In genomic region chr6:169825558-169826225, GRCh38 we compare ENCODE assay signal across 25 cellular contexts.
DNase-seq lines count a peak whose midpoint lies in the region; ATAC-seq and TF ChIP-seq lines count a peak whose summit lies in the region.
"Had no signal": no experiment of that assay in that cellular context is flagged by ENCODE, and none has a peak within 500 bp of the region (broad histone marks: within the 10 kb centered on the region; RNA-seq: fewer than 3 reads in every experiment).

No MANE protein-coding gene starts in this region.

- no peaks in the 10 kb centered on the region for H3K36me3 Mint-ChIP-seq in activated CD4-positive, alpha-beta memory T cell treated with anti-CD3 and anti-CD28 coated beads, Interleukin-2, amount 10 ng/mL, durations not matched to agents 7 days and 5 days (ENCODE audit: low read depth)
- H3K36me3 Mint-ChIP-seq in activated CD4-positive, alpha-beta memory T cell treated with anti-CD3 and anti-CD28 coated beads for 36 hours, result peaks cover 2% of the 10 kb centered on the region
- peaks cover 7% of the 10 kb centered on the region for H3K36me3 Mint-ChIP-seq in natural killer cell
- H3K36me3 Mint-ChIP-seq: CD8-positive, alpha-beta T cell had no signal

- no peak overlapping the region for H3K4me3 ChIP-seq in right atrium auricular region
- H3K4me3 ChIP-seq: GM23248, HAP-1, PC-9 had no signal

- no peaks in the 10 kb centered on the region for H3K27me3 ChIP-seq in right atrium auricular region

- no peaks in the 10 kb centered on the region for H3K4me1 Mint-ChIP-seq in activated CD4-positive, alpha-beta memory T cell treated with anti-CD3 and anti-CD28 coated beads, Interleukin-2, amount 10 ng/mL, durations not matched to agents 7 days and 5 days
- H3K4me1 Mint-ChIP-seq in activated CD4-positive, alpha-beta memory T cell treated with anti-CD3 and anti-CD28 coated beads for 36 hours (ENCODE audit: low read depth), result no peaks in the 10 kb centered on the region
- no peaks in the 10 kb centered on the region for H3K4me1 Mint-ChIP-seq in natural killer cell
- H3K4me1 Mint-ChIP-seq: B cell had no signal

- H3K27ac Mint-ChIP-seq in activated CD4-positive, alpha-beta memory T cell treated with anti-CD3 and anti-CD28 coated beads, Interleukin-2, amount 10 ng/mL, durations not matched to agents 7 days and 5 days, result no peak overlapping the region
- no peak overlapping the region for H3K27ac Mint-ChIP-seq in activated CD4-positive, alpha-beta memory T cell treated with anti-CD3 and anti-CD28 coated beads for 36 hours
- H3K27ac Mint-ChIP-seq in natural killer cell, result no peak overlapping the region
- H3K27ac Mint-ChIP-seq: B cell; CD8-positive, alpha-beta T cell; HFFc6 had no signal

- ATAC-seq in Right ventricle myocardium inferior (no peak), natural killer cell (no peak), HG02852 (IDR thresholded peaks at IDR 0.05; ENCODE audit: unreplicated experiment) (no peak)
- ATAC-seq: CD8-positive, alpha-beta T cell had no signal

- H3K4me3 Mint-ChIP-seq in activated CD4-positive, alpha-beta memory T cell treated with anti-CD3 and anti-CD28 coated beads, Interleukin-2, amount 10 ng/mL, durations not matched to agents 7 days and 5 days, result no peak overlapping the region
- no peak overlapping the region for H3K4me3 Mint-ChIP-seq in activated CD4-positive, alpha-beta memory T cell treated with anti-CD3 and anti-CD28 coated beads for 36 hours
- H3K4me3 Mint-ChIP-seq in natural killer cell, result no peak overlapping the region
- H3K4me3 Mint-ChIP-seq: B cell; CD8-positive, alpha-beta T cell; HFFc6 had no signal

- peaks cover 25% of the 10 kb centered on the region for H3K27me3 Mint-ChIP-seq in activated CD4-positive, alpha-beta memory T cell treated with anti-CD3 and anti-CD28 coated beads, Interleukin-2, amount 10 ng/mL, durations not matched to agents 7 days and 5 days
- H3K27me3 Mint-ChIP-seq in activated CD4-positive, alpha-beta memory T cell treated with anti-CD3 and anti-CD28 coated beads for 36 hours, result peaks cover 41% of the 10 kb centered on the region
- H3K27me3 Mint-ChIP-seq in natural killer cell (ENCODE audit: low read depth in 2 of 2), result peaks cover 54 to 73% of the 10 kb centered on the region in 2 donors

- H3K4me1 ChIP-seq in right atrium auricular region, result no peaks in the 10 kb centered on the region
- H3K4me1 ChIP-seq: HAP-1 had no signal

- no peaks in the 10 kb centered on the region for H3K36me3 ChIP-seq in right atrium auricular region
- H3K36me3 ChIP-seq: HAP-1 had no signal

- DNase-seq in activated CD4-positive, alpha-beta memory T cell treated with anti-CD3 and anti-CD28 coated beads, Interleukin-2, amount 10 ng/mL, durations not matched to agents 7 days and 5 days, result peak; percentile 10
- DNase-seq in activated CD4-positive, alpha-beta memory T cell treated with anti-CD3 and anti-CD28 coated beads for 36 hours, result no peak
- peak; percentile 18 for DNase-seq in right atrium auricular region (ENCODE audit: low spot score)
- DNase-seq in Right ventricle myocardium inferior (ENCODE audit: missing footprints), result no peak
- DNase-seq in posterior vena cava (ENCODE audit: low spot score), result peak; percentile 36
- no peak for DNase-seq in ureter (ENCODE audit: low spot score)
- no peak for DNase-seq in natural killer cell
- DNase-seq: Caco-2; CD8-positive, alpha-beta T cell; GM23248; HFFc6; NCI-H1048; NCI-H1417; NCI-H1694; NCI-H2029 treated with DMSO at 0.1 percent for 48 hours; NCI-H2227 treated with DMSO at 0.1 percent for 48 hours; NCI-H526 treated with DMSO at 0.1 percent for 48 hours; PC-9; SHP77 had no signal

- intact Hi-C loops in activated CD4-positive, alpha-beta memory T cell treated with anti-CD3 and anti-CD28 coated beads for 36 hours (cut with micrococcal nuclease), result no loop called here
- intact Hi-C loops in Right ventricle myocardium inferior (cut with DNase I) (no loop called here), posterior vena cava (cut with DNase I) (no loop called here), natural killer cell (cut with micrococcal nuclease) (no loop called here)

- H3K27ac ChIP-seq in right atrium auricular region, result no peak overlapping the region
- H3K27ac ChIP-seq: 22Rv1, C4-2B, GM23248, HL-60, PC-9 had no signal

- CTCF ChIA-PET in activated CD4-positive, alpha-beta memory T cell treated with anti-CD3 and anti-CD28 coated beads, Interleukin-2, amount 10 ng/mL, durations not matched to agents 7 days and 5 days (lab: Charles Lee), result no interaction called here
- CTCF ChIA-PET in activated CD4-positive, alpha-beta memory T cell treated with anti-CD3 and anti-CD28 coated beads for 36 hours (lab: Charles Lee), result no interaction called here

- TF ChIP-seq CTCF in right atrium auricular region (IDR thresholded peaks at IDR 0.05) (no peak), natural killer cell (IDR thresholded peaks at IDR 0.05) (no peak)

- no peaks in the 10 kb centered on the region for H3K9me3 Mint-ChIP-seq in activated CD4-positive, alpha-beta memory T cell treated with anti-CD3 and anti-CD28 coated beads, Interleukin-2, amount 10 ng/mL, durations not matched to agents 7 days and 5 days
- H3K9me3 Mint-ChIP-seq in activated CD4-positive, alpha-beta memory T cell treated with anti-CD3 and anti-CD28 coated beads for 36 hours, result peaks cover 12% of the 10 kb centered on the region
- no peaks in the 10 kb centered on the region for H3K9me3 Mint-ChIP-seq in natural killer cell
- H3K9me3 Mint-ChIP-seq: HFFc6 had no signal

- H3K9me3 ChIP-seq in right atrium auricular region, result no peaks in the 10 kb centered on the region
- H3K9me3 ChIP-seq: Caco-2 had no signal

- POLR2A ChIA-PET in activated CD4-positive, alpha-beta memory T cell treated with anti-CD3 and anti-CD28 coated beads, Interleukin-2, amount 10 ng/mL, durations not matched to agents 7 days and 5 days (lab: Charles Lee), result no interaction called here
- POLR2A ChIA-PET in activated CD4-positive, alpha-beta memory T cell treated with anti-CD3 and anti-CD28 coated beads for 36 hours (lab: Charles Lee), result no interaction called here

Comparison
In these comparisons a context has a peak if more than half of its experiments do, and no peak if none do; other contexts are left out.
1. DNase-seq: peak in activated CD4-positive, alpha-beta memory T cell treated with anti-CD3 and anti-CD28 coated beads, Interleukin-2, amount 10 ng/mL, durations not matched to agents 7 days and 5 days (single experiment), right atrium auricular region (single experiment) and posterior vena cava (single experiment); none in activated CD4-positive, alpha-beta memory T cell treated with anti-CD3 and anti-CD28 coated beads for 36 hours (single experiment), Right ventricle myocardium inferior (single experiment), ureter (single experiment) and natural killer cell (single experiment).